In the genomic region with DNA sequence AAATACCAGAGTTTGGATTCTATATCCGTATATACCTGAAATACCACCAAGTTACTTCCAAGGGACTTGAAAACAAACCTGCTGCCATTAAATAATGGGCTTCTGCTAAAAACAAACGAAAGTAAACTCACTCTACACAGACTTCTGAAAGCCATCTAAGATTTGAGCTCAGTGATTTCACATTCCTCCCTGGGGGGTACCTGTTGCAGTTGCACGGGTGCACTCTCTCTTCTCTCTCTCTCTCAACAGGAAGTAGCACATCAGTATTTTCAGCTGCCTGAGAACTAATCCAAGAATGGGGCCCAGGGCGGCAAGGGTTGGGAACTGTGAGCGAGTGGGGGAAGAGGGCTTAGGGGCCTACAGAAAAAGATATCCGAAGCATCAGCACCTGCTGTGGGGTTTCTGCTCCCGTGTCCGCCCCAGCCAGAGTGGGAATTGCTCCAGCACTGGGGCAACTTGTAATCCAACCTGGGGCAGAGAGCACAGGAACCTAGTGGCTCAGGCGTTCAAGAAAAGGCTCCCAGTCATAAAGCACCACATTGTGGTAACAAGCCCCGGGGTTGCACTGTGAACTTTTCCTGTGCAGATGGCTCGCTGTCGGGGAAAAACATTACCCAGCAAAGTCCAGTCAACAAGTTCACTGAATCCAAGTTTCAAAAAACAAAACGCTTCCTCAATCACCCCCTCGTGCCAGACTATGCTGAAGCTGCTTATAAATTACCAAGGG, we compare ENCODE assay signal across 9 cellular contexts.
A peak's percentile ranks its signal among the peaks of the same experiment; 100 is the strongest.
DNase-seq lines count a peak whose midpoint lies in the region; ATAC-seq lines count a peak whose summit lies in the region.
"Had no signal": no experiment of that assay in that cellular context is flagged by ENCODE, and none has a peak within 500 bp of the region (broad histone marks: within the 10 kb centered on the region; RNA-seq: fewer than 3 reads in every experiment).

No MANE protein-coding gene starts in this region.

- no peaks in the 10 kb centered on the region for H3K9me3 Mint-ChIP-seq in activated T-cell treated with anti-CD3 and anti-CD28 coated beads, Interleukin-2, amount 50 U/mL, for 24 hours

- peak overlapping the region; percentile 77 for H3K4me3 Mint-ChIP-seq in activated T-cell treated with anti-CD3 and anti-CD28 coated beads, Interleukin-2, amount 50 U/mL, for 24 hours

- 34% methylated on average over 14 of the region's 14 CpGs for WGBS in right cardiac atrium

- no peaks in the 10 kb centered on the region for H3K36me3 Mint-ChIP-seq in activated T-cell treated with anti-CD3 and anti-CD28 coated beads, Interleukin-2, amount 50 U/mL, for 24 hours (ENCODE audit: low read depth)

- peak overlapping the region; percentile 54 for H3K27ac ChIP-seq in KOPT-K1 (ENCODE audit: low read depth, low read length, poor library complexity, severe bottlenecking)
- H3K27ac ChIP-seq in right cardiac atrium (ENCODE audit: low read length), result peak overlapping the region; percentile 92
- H3K27ac ChIP-seq in skin epidermis, result peak overlapping the region in 18 of 21 experiments; percentile 38 to 84 (median 74)
- H3K27ac ChIP-seq: 22Rv1 had no signal

- H3K4me3 ChIP-seq in right cardiac atrium (ENCODE audit: low read length) (no peak overlapping the region), skin epidermis (peak overlapping the region in 3 of 7 experiments; percentile 39 to 49 (median 40))

- intact Hi-C loops in right cardiac atrium (cut with DNase I), result no loop called here

- peaks cover 4% of the 10 kb centered on the region for H3K4me1 ChIP-seq in right cardiac atrium (ENCODE audit: control insufficient read depth, insufficient read depth, low read length)

- ATAC-seq in GM21737 (IDR thresholded peaks at IDR 0.05; ENCODE audit: unreplicated experiment), result peak; percentile 87
- ATAC-seq in right cardiac atrium, result peak; percentile 18 to 30

- H3K9me3 ChIP-seq in KOPT-K1 (ENCODE audit: insufficient read depth, low read length, poor library complexity, severe bottlenecking) (no peaks in the 10 kb centered on the region), right cardiac atrium (ENCODE audit: control insufficient read depth, low read length) (no peaks in the 10 kb centered on the region)

- peak; percentile 2 for DNase-seq in DMS79 treated with DMSO at 0.1 percent for 48 hours (lab: John Stamatoyannopoulos, UW)
- DNase-seq in DMS79 (lab: John Stamatoyannopoulos, UW), result no peak
- DNase-seq in activated T-cell treated with anti-CD3 and anti-CD28 coated beads, Interleukin-2, amount 50 U/mL, for 24 hours, result peak; percentile 37
- DNase-seq in right cardiac atrium, result peak in 1 of 3 donors; percentile 42
- DNase-seq in HCEC 1CT, result no peak

- H3K27me3 Mint-ChIP-seq in activated T-cell treated with anti-CD3 and anti-CD28 coated beads, Interleukin-2, amount 50 U/mL, for 24 hours, result peaks cover 33% of the 10 kb centered on the region

- H3K36me3 ChIP-seq in KOPT-K1 (ENCODE audit: insufficient read depth, low read length), result no peaks in the 10 kb centered on the region

- no peak overlapping the region for H3K27ac Mint-ChIP-seq in activated T-cell treated with anti-CD3 and anti-CD28 coated beads, Interleukin-2, amount 50 U/mL, for 24 hours

- H3K4me1 Mint-ChIP-seq in activated T-cell treated with anti-CD3 and anti-CD28 coated beads, Interleukin-2, amount 50 U/mL, for 24 hours (ENCODE audit: low read depth), result peaks cover 17% of the 10 kb centered on the region

- no peaks in the 10 kb centered on the region for H3K27me3 ChIP-seq in right cardiac atrium (ENCODE audit: control insufficient read depth, insufficient read depth)

Comparison
In these comparisons a context has a peak if more than half of its experiments do, and no peak if none do; other contexts are left out.
1. DNase-seq: peak in DMS79 treated with DMSO at 0.1 percent for 48 hours (single experiment) and activated T-cell treated with anti-CD3 and anti-CD28 coated beads, Interleukin-2, amount 50 U/mL, for 24 hours (single experiment); none in DMS79 (single experiment) and HCEC 1CT (single experiment).
2. Peak in every context shown above with its lines, with median percentiles within 50 percentile points of each other: H3K27ac ChIP-seq.